23 cellular contexts compared by ENCODE assay signal in the genomic region with DNA sequence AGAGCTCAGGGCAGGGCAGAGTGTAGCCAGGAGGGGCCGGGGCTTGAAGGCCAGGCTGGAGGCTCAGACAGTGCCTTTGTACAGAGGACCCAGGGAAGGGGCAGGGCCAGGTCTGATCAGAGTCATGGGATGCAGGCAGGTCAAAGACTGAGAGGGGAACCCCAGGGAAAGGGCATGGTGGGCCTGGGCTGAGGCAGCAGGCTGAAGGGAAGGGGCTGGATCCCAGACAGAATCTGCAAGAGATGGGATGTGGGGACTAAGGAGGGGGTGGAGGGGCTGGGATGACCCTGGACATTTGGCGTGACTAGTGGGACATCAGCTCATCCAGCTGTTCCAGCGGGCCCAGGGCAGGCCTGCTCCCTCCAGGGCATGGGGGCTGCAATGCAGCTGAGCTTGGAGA. TPM values are rescaled to one million over a fixed set of nuclear protein-coding genes. Genes with fewer than 3 reads are reported as not detected.
A peak's percentile ranks its signal among the peaks of the same experiment; 100 is the strongest.
DNase-seq lines count a peak whose midpoint lies in the region; ATAC-seq, FAIRE-seq and TF ChIP-seq lines count a peak whose summit lies in the region.
"Had no signal": no experiment of that assay in that cellular context is flagged by ENCODE, and none has a peak within 500 bp of the region (broad histone marks: within the 10 kb centered on the region; RNA-seq: fewer than 3 reads in every experiment).

No MANE protein-coding gene starts in this region.

- DNase-seq in D341Med (ENCODE audit: low spot score) (peak; percentile 20), D721Med (ENCODE audit: insufficient read length, low spot score) (peak; percentile 14), kidney (peak; percentile 49), putamen (ENCODE audit: low spot score) (no peak), NCI-H446 (lab: John Stamatoyannopoulos, UW) (no peak), uterus (no peak)
- DNase-seq in stimulated activated effector memory CD8-positive, alpha-beta T cell treated with anti-CD3 and anti-CD28 coated beads, Interleukin-12 subunit alpha, Interleukin-12 subunit beta, amount 100 ng/mL, for 72 hours (ENCODE audit: low spot score in 2 of 2), result no peak
- DNase-seq: ACHN; BE2C; C1 segment of cervical spinal cord; CD4-positive, CD25-positive, alpha-beta regulatory T cell; CD8-positive, alpha-beta memory T cell; COR-L47; DMS153; DMS79; GDM1; HCEC 1CT; IMR-90 had no signal

- H3K4me3 Mint-ChIP-seq in stimulated activated effector memory CD8-positive, alpha-beta T cell treated with anti-CD3 and anti-CD28 coated beads, Interleukin-12 subunit alpha, Interleukin-12 subunit beta, amount 100 ng/mL, for 72 hours, result no peak overlapping the region
- H3K4me3 Mint-ChIP-seq: CD8-positive, alpha-beta memory T cell; GM23338 had no signal

- H3K27ac Mint-ChIP-seq in stimulated activated effector memory CD8-positive, alpha-beta T cell treated with anti-CD3 and anti-CD28 coated beads, Interleukin-12 subunit alpha, Interleukin-12 subunit beta, amount 100 ng/mL, for 72 hours, result peak overlapping the region; percentile 56
- H3K27ac Mint-ChIP-seq: CD4-positive, CD25-positive, alpha-beta regulatory T cell; CD8-positive, alpha-beta memory T cell; GM23338 had no signal

- no peak overlapping the region for H3K27ac ChIP-seq in kidney (ENCODE audit: low read depth in 2 of 2, low read length in 2 of 2)
- H3K27ac ChIP-seq in uterus, result peak overlapping the region in 1 of 2 donors; percentile 55

- no peak overlapping the region for H3K9ac ChIP-seq in kidney (ENCODE audit: low read length in 2 of 2)

- H3K4me1 ChIP-seq in kidney (ENCODE audit: control insufficient read depth in 1 of 2, insufficient read depth in 1 of 2, low read depth in 1 of 2, low read length in 2 of 2) (peaks cover 0 to 2% of the 10 kb centered on the region in 2 donors), uterus (peaks cover 0 to 7% of the 10 kb centered on the region in 2 donors)
- H3K4me1 ChIP-seq: BE2C had no signal

- H3K36me3 Mint-ChIP-seq in stimulated activated effector memory CD8-positive, alpha-beta T cell treated with anti-CD3 and anti-CD28 coated beads, Interleukin-12 subunit alpha, Interleukin-12 subunit beta, amount 100 ng/mL, for 72 hours, result peaks cover 47% of the 10 kb centered on the region

- no peak overlapping the region for H3K4me3 ChIP-seq in kidney (ENCODE audit: low read length in 2 of 2)
- no peak overlapping the region for H3K4me3 ChIP-seq in uterus
- H3K4me3 ChIP-seq: GM23338 had no signal

- H3K9me3 ChIP-seq in kidney (ENCODE audit: control insufficient read depth in 1 of 2, low read length in 2 of 2) (no peaks in the 10 kb centered on the region), uterus (no peaks in the 10 kb centered on the region)
- H3K9me3 ChIP-seq: BE2C had no signal

- no peak for FAIRE-seq in D721Med (lab: Jason Lieb, UNC)
- no peak for FAIRE-seq in kidney (lab: Jason Lieb, UNC)
- FAIRE-seq: A204.1, GM12892, H54, HTR-8/SVneo had no signal

- no peaks in the 10 kb centered on the region for H3K27me3 ChIP-seq in uterus
- H3K27me3 ChIP-seq: BE2C had no signal

- no peak for TF ChIP-seq CTCF in D721Med (IDR thresholded peaks at IDR 0.05; ENCODE audit: insufficient read depth, missing control alignments)
- no peak for TF ChIP-seq CTCF in kidney (IDR thresholded peaks at IDR 0.05; ENCODE audit: borderline replicate concordance, extremely low read depth, insufficient read depth)
- no peak for TF ChIP-seq CTCF in uterus (IDR thresholded peaks at IDR 0.05)

- intact Hi-C loops in kidney (cut with DNase I) (no loop called here), uterus (cut with DNase I; ENCODE audit: low total_unique reads) (no loop called here)

- peaks cover 25 to 31% of the 10 kb centered on the region in 2 donors for H3K36me3 ChIP-seq in kidney (ENCODE audit: control insufficient read depth in 1 of 2, insufficient read depth in 2 of 2, low read length in 2 of 2)
- H3K36me3 ChIP-seq in uterus, result no peaks in the 10 kb centered on the region

- no peak for ATAC-seq in stimulated activated effector memory CD8-positive, alpha-beta T cell treated with anti-CD3 and anti-CD28 coated beads, Interleukin-12 subunit alpha, Interleukin-12 subunit beta, amount 100 ng/mL, for 72 hours
- ATAC-seq: GM23338 had no signal

- no peak for TF ChIP-seq POLR2A in uterus (IDR thresholded peaks at IDR 0.05)

- no peaks in the 10 kb centered on the region for H3K9me3 Mint-ChIP-seq in stimulated activated effector memory CD8-positive, alpha-beta T cell treated with anti-CD3 and anti-CD28 coated beads, Interleukin-12 subunit alpha, Interleukin-12 subunit beta, amount 100 ng/mL, for 72 hours
- H3K9me3 Mint-ChIP-seq: CD4-positive, CD25-positive, alpha-beta regulatory T cell; CD8-positive, alpha-beta memory T cell; GM23338 had no signal

- H3K4me1 Mint-ChIP-seq in stimulated activated effector memory CD8-positive, alpha-beta T cell treated with anti-CD3 and anti-CD28 coated beads, Interleukin-12 subunit alpha, Interleukin-12 subunit beta, amount 100 ng/mL, for 72 hours, result no peaks in the 10 kb centered on the region
- H3K4me1 Mint-ChIP-seq: CD4-positive, CD25-positive, alpha-beta regulatory T cell; CD8-positive, alpha-beta memory T cell had no signal

RNA-seq across cellular contexts. Expression of gene MRNIP, which starts 15.5 kb away (rescaled TPM):
- total RNA-seq in kidney, result 36.6 TPM
- polyA plus RNA-seq in kidney (ENCODE audit: insufficient read depth, low read depth, low replicate concordance), result 25.3 TPM
- 100 to 1,000 TPM in 1 of 4 donors, 10 to 100 TPM in 3; 16.8 to 138 (median 61.6) TPM for total RNA-seq in uterus

RNA-seq across cellular contexts. Expression of gene TBC1D9B, which starts 33.6 kb away (rescaled TPM):
- 117 TPM for total RNA-seq in kidney
- polyA plus RNA-seq in kidney (ENCODE audit: insufficient read depth, low read depth, low replicate concordance), result 49.5 TPM
- total RNA-seq in uterus, result 1,000 to 10,000 TPM in 1 of 4 donors, 100 to 1,000 TPM in 1, 10 to 100 TPM in 2; 58.8 to 2,513 (median 108) TPM

RNA-seq across cellular contexts. Expression of gene SQSTM1, which starts 53.4 kb away (rescaled TPM):
- 249 TPM for total RNA-seq in kidney
- 309 TPM for polyA plus RNA-seq in kidney (ENCODE audit: insufficient read depth, low read depth, low replicate concordance)
- 100 to 1,000 TPM in 3 of 4 donors, 10 to 100 TPM in 1; 94.7 to 874 (median 439) TPM for total RNA-seq in uterus

Comparison
In these comparisons a context has a peak if more than half of its experiments do, and no peak if none do; other contexts are left out.
1. DNase-seq: peak in D341Med (single experiment), D721Med (single experiment) and kidney (single experiment); none in stimulated activated effector memory CD8-positive, alpha-beta T cell treated with anti-CD3 and anti-CD28 coated beads, Interleukin-12 subunit alpha, Interleukin-12 subunit beta, amount 100 ng/mL, for 72 hours (0 of 2), putamen (single experiment), NCI-H446 (0 of 2) and uterus (0 of 2).